Comparison of ENCODE assay signal across 8 cellular contexts in genomic region chr14:74019408-74019714, GRCh38. TPM values are rescaled to one million over a fixed set of nuclear protein-coding genes. Genes with fewer than 3 reads are reported as not detected.
DNase-seq lines count a peak whose midpoint lies in the region; ATAC-seq and TF ChIP-seq lines count a peak whose summit lies in the region.

No MANE protein-coding gene starts in this region.

- H3K9me3 ChIP-seq in breast epithelium (no peaks in the 10 kb centered on the region), mucosa of stomach (ENCODE audit: control insufficient read depth, low read length) (no peaks in the 10 kb centered on the region)

- ATAC-seq in HG03469 (IDR thresholded peaks at IDR 0.05; ENCODE audit: unreplicated experiment): no peak

- H3K9ac ChIP-seq in mucosa of stomach (ENCODE audit: low read length): peak overlapping the region; percentile 95

- H3K4me3 ChIP-seq in HL-60 (replicated peaks; ENCODE audit: insufficient read depth, low read length) (peak overlapping the region; percentile 66), breast epithelium (peak overlapping the region; percentile 83 to 89 (median 89)), mucosa of stomach (ENCODE audit: low read length) (peak overlapping the region; percentile 53)

- H3K4me1 ChIP-seq in breast epithelium (peaks cover 0 to 9% of the 10 kb centered on the region in 2 donors), mucosa of stomach (ENCODE audit: control insufficient read depth, insufficient read depth, low read length) (peaks cover 7% of the 10 kb centered on the region)

- intact Hi-C loops in breast epithelium (cut with DNase I; ENCODE audit: low total_unique reads): no loop called here

- no peak for TF ChIP-seq POLR2A in breast epithelium (IDR thresholded peaks at IDR 0.05)

- H3K27ac ChIP-seq in HL-60 (replicated peaks) (0 out of 2 replicates have a peak overlapping the region, but pooled peaks have one; percentile 38), breast epithelium (peak overlapping the region; percentile 98 to 99)

- DNase-seq in AG08395 (ENCODE audit: low spot score) (peak; percentile 19), HL-60 (ENCODE audit: low read depth in 1 of 2, low spot score in 1 of 2) (no peak), breast epithelium (ENCODE audit: low spot score in 2 of 2) (no peak), glomerular visceral epithelial cell (ENCODE audit: extremely low spot score) (no peak), SHP77 treated with DMSO at 0.1 percent for 48 hours (lab: John Stamatoyannopoulos, UW) (no peak), NCI-H1436 (lab: John Stamatoyannopoulos, UW) (no peak)

- no peaks in the 10 kb centered on the region for H3K36me3 ChIP-seq in breast epithelium
- no peaks in the 10 kb centered on the region for H3K36me3 ChIP-seq in mucosa of stomach (ENCODE audit: control insufficient read depth, insufficient read depth, low read length)

- H3K27me3 ChIP-seq in HL-60 (ENCODE audit: insufficient read depth, poor library complexity, severe bottlenecking) (no peaks in the 10 kb centered on the region), breast epithelium (no peaks in the 10 kb centered on the region), mucosa of stomach (ENCODE audit: control insufficient read depth, insufficient read depth, low read length) (no peaks in the 10 kb centered on the region)

- TF ChIP-seq CTCF in HL-60 (IDR thresholded peaks at IDR 0.05; ENCODE audit: insufficient read depth, low read length): no peak
- TF ChIP-seq CTCF in breast epithelium (IDR thresholded peaks at IDR 0.05): no peak

RNA-seq across cellular contexts. Expression of gene BBOF1, which starts 0.2 kb away (rescaled TPM):
- total RNA-seq in breast epithelium: 10 to 100 TPM; 10.6 to 24.9 (median 18.7) TPM

RNA-seq across cellular contexts. Expression of gene ENTPD5, which starts 0.3 kb away (rescaled TPM):
- 10 to 100 TPM; 10.2 to 52.1 (median 25.0) TPM for total RNA-seq in breast epithelium
